Comparison of ENCODE assay signal across 13 cellular contexts in genomic region chr6:125871365-125871764, GRCh38.
DNase-seq lines count a peak whose midpoint lies in the region; ATAC-seq and TF ChIP-seq lines count a peak whose summit lies in the region.
"Had no signal": no experiment of that assay in that cellular context is flagged by ENCODE, and none has a peak within 500 bp of the region (broad histone marks: within the 10 kb centered on the region; RNA-seq: fewer than 3 reads in every experiment).

No MANE protein-coding gene starts in this region.

- no peak for TF ChIP-seq CTCF in mammary epithelial cell (conservative IDR thresholded peaks at IDR 0.05 in 1 of 2, IDR thresholded peaks at IDR 0.05 in 1 of 2; ENCODE audit: extremely low read depth in 1 of 2, insufficient read depth in 1 of 2, low read depth in 1 of 2, low read length in 2 of 2)
- no peak for TF ChIP-seq CTCF in type B pancreatic cell (conservative IDR thresholded peaks at IDR 0.05)
- no peak for TF ChIP-seq CTCF in Peyer's patch (IDR thresholded peaks at IDR 0.05)

- H3K9me3 Mint-ChIP-seq in type B pancreatic cell, result no peaks in the 10 kb centered on the region
- H3K9me3 Mint-ChIP-seq: neural progenitor cell had no signal

- H3K4me3 Mint-ChIP-seq in type B pancreatic cell, result no peak overlapping the region
- H3K4me3 Mint-ChIP-seq: neural progenitor cell had no signal

- DNase-seq in DMS53 (lab: John Stamatoyannopoulos, UW), result peak; percentile 2
- no peak for DNase-seq in DMS53 treated with DMSO at 0.1 percent for 48 hours (lab: John Stamatoyannopoulos, UW; ENCODE audit: unreplicated experiment)
- peak; percentile 85 to 91 for DNase-seq in NCI-H526 (lab: John Stamatoyannopoulos, UW)
- DNase-seq in mammary epithelial cell, result peak; percentile 50
- DNase-seq in type B pancreatic cell (ENCODE audit: extremely low spot score, unreplicated experiment), result no peak
- DNase-seq in iPS-NIHi7 (ENCODE audit: extremely low spot score), result no peak
- no peak for DNase-seq in Peyer's patch
- DNase-seq: activated naive CD4-positive, alpha-beta T cell treated with anti-CD3 and anti-CD28 coated beads, Interleukin-2, amount 50 U/mL, for 16 hours; lower lobe of right lung; SIG-M5 had no signal

- H4K20me1 ChIP-seq in mammary epithelial cell (ENCODE audit: insufficient read depth, low read length), result no peaks in the 10 kb centered on the region

- CTCF ChIA-PET in mammary epithelial cell (lab: Charles Lee; ENCODE audit: low non-redundant PET), result no interaction called here

- H3K27me3 Mint-ChIP-seq in type B pancreatic cell, result no peaks in the 10 kb centered on the region

- H3K27me3 ChIP-seq in mammary epithelial cell (ENCODE audit: insufficient read depth, low read length) (no peaks in the 10 kb centered on the region), Peyer's patch (no peaks in the 10 kb centered on the region)
- H3K27me3 ChIP-seq: neural progenitor cell, suprapubic skin had no signal

- H3K9me3 ChIP-seq in mammary epithelial cell (replicated peaks; ENCODE audit: insufficient read depth, low read length) (no peaks in the 10 kb centered on the region), Peyer's patch (no peaks in the 10 kb centered on the region)
- H3K9me3 ChIP-seq: lower lobe of right lung, suprapubic skin had no signal

- ATAC-seq in HG03095 (IDR thresholded peaks at IDR 0.05; ENCODE audit: unreplicated experiment), result no peak
- ATAC-seq: lower lobe of right lung had no signal

- H3K79me2 ChIP-seq in mammary epithelial cell (ENCODE audit: insufficient read depth, low read length), result no peaks in the 10 kb centered on the region

- BruUV-seq in mammary epithelial cell (replicated peaks; lab: Mats Ljungman, UMichigan), result no TSS peak

- H3K27ac ChIP-seq in mammary epithelial cell (ENCODE audit: insufficient read depth, low read depth, low read length), result no peak overlapping the region
- H3K27ac ChIP-seq in Peyer's patch, result no peak overlapping the region
- H3K27ac ChIP-seq: lower lobe of right lung, neural progenitor cell, suprapubic skin had no signal

- H3K36me3 ChIP-seq in mammary epithelial cell (ENCODE audit: insufficient read depth, low read length) (no peaks in the 10 kb centered on the region), Peyer's patch (no peaks in the 10 kb centered on the region)
- H3K36me3 ChIP-seq: neural progenitor cell had no signal

- H3K4me1 ChIP-seq in mammary epithelial cell (ENCODE audit: insufficient read depth, low read length) (peaks cover 32% of the 10 kb centered on the region), Peyer's patch (no peaks in the 10 kb centered on the region)

- peaks cover 4% of the 10 kb centered on the region for H3K4me1 Mint-ChIP-seq in type B pancreatic cell (ENCODE audit: unreplicated experiment)
- H3K4me1 Mint-ChIP-seq: neural progenitor cell had no signal

- in situ Hi-C loops in mammary epithelial cell (cut with MboI; ENCODE audit: low sequenced_read_pairs in 2 of 2), result no loop called here

- peak overlapping the region; percentile 85 for H3K27ac Mint-ChIP-seq in type B pancreatic cell
- H3K27ac Mint-ChIP-seq: neural progenitor cell had no signal

- no peak overlapping the region for H3K4me2 ChIP-seq in mammary epithelial cell (ENCODE audit: insufficient read depth, low read depth, low read length)
- H3K4me2 ChIP-seq: neural progenitor cell had no signal

- no peak overlapping the region for H3K9ac ChIP-seq in mammary epithelial cell (ENCODE audit: insufficient read depth, low read length)
- H3K9ac ChIP-seq: neural progenitor cell had no signal

- no peak overlapping the region for H3K4me3 ChIP-seq in mammary epithelial cell (replicated peaks in 1 of 3; ENCODE audit: insufficient read depth in 1 of 3, low read depth in 2 of 3, low read length in 3 of 3)
- H3K4me3 ChIP-seq in Peyer's patch, result no peak overlapping the region
- H3K4me3 ChIP-seq: lower lobe of right lung, neural progenitor cell, suprapubic skin had no signal

- no peak overlapping the region for H2AFZ ChIP-seq in mammary epithelial cell (ENCODE audit: low read depth, low read length)
- H2AFZ ChIP-seq: neural progenitor cell had no signal

- intact Hi-C loops in mammary epithelial cell (cut with micrococcal nuclease), result no loop called here

- no peak for TF ChIP-seq POLR2A in Peyer's patch (IDR thresholded peaks at IDR 0.05)

- dilution Hi-C loops in mammary epithelial cell (cut with HindIII; ENCODE audit: low sequenced_read_pairs), result no loop called here

- peaks cover 12% of the 10 kb centered on the region for H3K36me3 Mint-ChIP-seq in type B pancreatic cell
- H3K36me3 Mint-ChIP-seq: neural progenitor cell had no signal

Comparison
In these comparisons a context has a peak if more than half of its experiments do, and no peak if none do; other contexts are left out.
1. DNase-seq: peak in DMS53 (single experiment), NCI-H526 (2 of 2) and mammary epithelial cell (single experiment); none in DMS53 treated with DMSO at 0.1 percent for 48 hours (single experiment), type B pancreatic cell (single experiment), iPS-NIHi7 (single experiment) and Peyer's patch (0 of 3).